12 cellular contexts compared by ENCODE assay signal in genomic region chr20:2118783-2119182, GRCh38. TPM values are rescaled to one million over a fixed set of nuclear protein-coding genes. Genes with fewer than 3 reads are reported as not detected.
DNase-seq lines count a peak whose midpoint lies in the region; ATAC-seq and TF ChIP-seq lines count a peak whose summit lies in the region.
"Had no signal": no experiment of that assay in that cellular context is flagged by ENCODE, and none has a peak within 500 bp of the region (broad histone marks: within the 10 kb centered on the region; RNA-seq: fewer than 3 reads in every experiment).

No MANE protein-coding gene starts in this region.

- H3K27ac Mint-ChIP-seq in activated naive CD4-positive, alpha-beta T cell treated with anti-CD3 and anti-CD28 coated beads, Interleukin-2, amount 50 U/mL, for 24 hours = peak overlapping the region; percentile 85
- peak overlapping the region; percentile 49 for H3K27ac Mint-ChIP-seq in activated T-helper 1 cell treated with anti-CD3 and anti-CD28 coated beads, Interleukin-12 subunit alpha, Interleukin-12 subunit beta, Interleukin-2, Interleukin-4 antibody, amounts not matched to agents 30 ng/mL and 10 ng/mL and 1 ng/mL, durations not matched to agents 14 hours and 24 hours and 36 hours
- peak overlapping the region; percentile 96 for H3K27ac Mint-ChIP-seq in stimulated activated naive B cell treated with anti-CD40 and anti-IgM and Interleukin-4, amounts not matched to agents 10 μg/mL and 1 μg/mL and 100 μg/mL, for 72 hours

- TF ChIP-seq POLR2A in tibial nerve (IDR thresholded peaks at IDR 0.05) (no peak), vagina (IDR thresholded peaks at IDR 0.05) (no peak)

- peaks cover 75% of the 10 kb centered on the region for H3K4me1 Mint-ChIP-seq in activated naive CD4-positive, alpha-beta T cell treated with anti-CD3 and anti-CD28 coated beads, Interleukin-2, amount 50 U/mL, for 24 hours
- H3K4me1 Mint-ChIP-seq in activated T-helper 1 cell treated with anti-CD3 and anti-CD28 coated beads, Interleukin-12 subunit alpha, Interleukin-12 subunit beta, Interleukin-2, Interleukin-4 antibody, amounts not matched to agents 30 ng/mL and 10 ng/mL and 1 ng/mL, durations not matched to agents 14 hours and 24 hours and 36 hours (ENCODE audit: low read depth) = peaks cover 54% of the 10 kb centered on the region
- peaks cover 68 to 79% of the 10 kb centered on the region in 2 donors for H3K4me1 Mint-ChIP-seq in stimulated activated naive B cell treated with anti-CD40 and anti-IgM and Interleukin-4, amounts not matched to agents 10 μg/mL and 1 μg/mL and 100 μg/mL, for 72 hours

- H3K4me1 ChIP-seq in tibial nerve = peaks cover 0 to 64% (median 15%) of the 10 kb centered on the region in 4 donors
- peaks cover 77% of the 10 kb centered on the region for H3K4me1 ChIP-seq in vagina

- 96 to 97% methylated on average over 3 of the region's 3 CpGs for WGBS in tibial nerve, 2 donors

- intact Hi-C loops in activated T-helper 1 cell treated with anti-CD3 and anti-CD28 coated beads, Interleukin-12 subunit alpha, Interleukin-12 subunit beta, Interleukin-2, Interleukin-4 antibody, amounts not matched to agents 30 ng/mL and 10 ng/mL and 1 ng/mL, durations not matched to agents 14 hours and 24 hours and 36 hours (cut with micrococcal nuclease) = loop anchor here (2.0 kb wide), 1 partner anchor 16 kb away; no protein-coding TSS in a partner anchor
- intact Hi-C loops in vagina (cut with DNase I) = no loop called here

- peaks cover 20% of the 10 kb centered on the region for H3K36me3 Mint-ChIP-seq in activated naive CD4-positive, alpha-beta T cell treated with anti-CD3 and anti-CD28 coated beads, Interleukin-2, amount 50 U/mL, for 24 hours
- H3K36me3 Mint-ChIP-seq in activated T-helper 1 cell treated with anti-CD3 and anti-CD28 coated beads, Interleukin-12 subunit alpha, Interleukin-12 subunit beta, Interleukin-2, Interleukin-4 antibody, amounts not matched to agents 30 ng/mL and 10 ng/mL and 1 ng/mL, durations not matched to agents 14 hours and 24 hours and 36 hours (ENCODE audit: low read depth) = peaks cover 43% of the 10 kb centered on the region
- H3K36me3 Mint-ChIP-seq in stimulated activated naive B cell treated with anti-CD40 and anti-IgM and Interleukin-4, amounts not matched to agents 10 μg/mL and 1 μg/mL and 100 μg/mL, for 72 hours = peaks cover 59 to 85% of the 10 kb centered on the region in 2 donors

- H3K36me3 ChIP-seq in tibial nerve (peaks cover 0 to 23% (median 0%) of the 10 kb centered on the region in 3 donors), vagina (peaks cover 5 to 16% of the 10 kb centered on the region in 2 donors)

- H3K27me3 ChIP-seq in tibial nerve (no peaks in the 10 kb centered on the region), vagina (no peaks in the 10 kb centered on the region)

- H3K9me3 Mint-ChIP-seq in activated naive CD4-positive, alpha-beta T cell treated with anti-CD3 and anti-CD28 coated beads, Interleukin-2, amount 50 U/mL, for 24 hours = no peaks in the 10 kb centered on the region
- no peaks in the 10 kb centered on the region for H3K9me3 Mint-ChIP-seq in activated T-helper 1 cell treated with anti-CD3 and anti-CD28 coated beads, Interleukin-12 subunit alpha, Interleukin-12 subunit beta, Interleukin-2, Interleukin-4 antibody, amounts not matched to agents 30 ng/mL and 10 ng/mL and 1 ng/mL, durations not matched to agents 14 hours and 24 hours and 36 hours
- peaks cover 0 to 4% of the 10 kb centered on the region in 2 donors for H3K9me3 Mint-ChIP-seq in stimulated activated naive B cell treated with anti-CD40 and anti-IgM and Interleukin-4, amounts not matched to agents 10 μg/mL and 1 μg/mL and 100 μg/mL, for 72 hours

- no peaks in the 10 kb centered on the region for H3K27me3 Mint-ChIP-seq in activated naive CD4-positive, alpha-beta T cell treated with anti-CD3 and anti-CD28 coated beads, Interleukin-2, amount 50 U/mL, for 24 hours
- no peaks in the 10 kb centered on the region for H3K27me3 Mint-ChIP-seq in activated T-helper 1 cell treated with anti-CD3 and anti-CD28 coated beads, Interleukin-12 subunit alpha, Interleukin-12 subunit beta, Interleukin-2, Interleukin-4 antibody, amounts not matched to agents 30 ng/mL and 10 ng/mL and 1 ng/mL, durations not matched to agents 14 hours and 24 hours and 36 hours (ENCODE audit: insufficient read depth)
- no peaks in the 10 kb centered on the region for H3K27me3 Mint-ChIP-seq in stimulated activated naive B cell treated with anti-CD40 and anti-IgM and Interleukin-4, amounts not matched to agents 10 μg/mL and 1 μg/mL and 100 μg/mL, for 72 hours

- H3K4me3 Mint-ChIP-seq in activated naive CD4-positive, alpha-beta T cell treated with anti-CD3 and anti-CD28 coated beads, Interleukin-2, amount 50 U/mL, for 24 hours = peak overlapping the region; percentile 23
- H3K4me3 Mint-ChIP-seq in activated T-helper 1 cell treated with anti-CD3 and anti-CD28 coated beads, Interleukin-12 subunit alpha, Interleukin-12 subunit beta, Interleukin-2, Interleukin-4 antibody, amounts not matched to agents 30 ng/mL and 10 ng/mL and 1 ng/mL, durations not matched to agents 14 hours and 24 hours and 36 hours = no peak overlapping the region
- H3K4me3 Mint-ChIP-seq in stimulated activated naive B cell treated with anti-CD40 and anti-IgM and Interleukin-4, amounts not matched to agents 10 μg/mL and 1 μg/mL and 100 μg/mL, for 72 hours = peak overlapping the region; percentile 74 to 90

- H3K4me3 ChIP-seq in tibial nerve (no peak overlapping the region), vagina (no peak overlapping the region)
- H3K4me3 ChIP-seq: lower lobe of right lung had no signal

- TF ChIP-seq EP300 in tibial nerve (IDR thresholded peaks at IDR 0.05) = no peak

- H3K27ac ChIP-seq in tibial nerve = no peak overlapping the region
- H3K27ac ChIP-seq in vagina = no peak overlapping the region
- H3K27ac ChIP-seq: lower lobe of right lung had no signal

- DNase-seq in activated naive CD4-positive, alpha-beta T cell treated with anti-CD3 and anti-CD28 coated beads, Interleukin-2, amount 50 U/mL, for 16 hours = no peak
- DNase-seq in activated T-helper 1 cell treated with anti-CD3 and anti-CD28 coated beads, Interleukin-12 subunit alpha, Interleukin-12 subunit beta, Interleukin-2, Interleukin-4 antibody, amounts not matched to agents 30 ng/mL and 10 ng/mL and 1 ng/mL, durations not matched to agents 14 hours and 24 hours and 36 hours (ENCODE audit: low spot score) = no peak
- DNase-seq in stimulated activated naive B cell treated with anti-CD40 and anti-IgM and Interleukin-4, amounts not matched to agents 10 μg/mL and 1 μg/mL and 100 μg/mL, for 72 hours = peak; percentile 52
- no peak for DNase-seq in tibial nerve (ENCODE audit: low spot score in 2 of 2)
- no peak for DNase-seq in vagina (ENCODE audit: extremely low spot score in 2 of 2)
- DNase-seq: AML-193; hypothalamus; lower lobe of right lung; stimulated activated CD4-positive, alpha-beta T cell treated with anti-CD3 and anti-CD28 coated beads, Interleukin-12 subunit alpha, Interleukin-12 subunit beta, amount 100 ng/mL, for 4 hours had no signal

- H3K9me3 ChIP-seq in tibial nerve (no peaks in the 10 kb centered on the region), vagina (no peaks in the 10 kb centered on the region)
- H3K9me3 ChIP-seq: lower lobe of right lung had no signal

- ATAC-seq in HG02870 (IDR thresholded peaks at IDR 0.05; ENCODE audit: unreplicated experiment) (peak; percentile 84), GM19452 (IDR thresholded peaks at IDR 0.05; ENCODE audit: unreplicated experiment) (no peak)
- ATAC-seq in stimulated activated naive B cell treated with anti-CD40 and anti-IgM and Interleukin-4, amounts not matched to agents 10 μg/mL and 1 μg/mL and 100 μg/mL, for 72 hours (replicated peaks) = peak; percentile 97 to 98

- TF ChIP-seq CTCF in tibial nerve (IDR thresholded peaks at IDR 0.05) = no peak
- TF ChIP-seq CTCF in vagina (IDR thresholded peaks at IDR 0.05) = no peak

RNA-seq across cellular contexts. Expression of gene STK35, which starts 17.2 kb away (rescaled TPM):
- 20.7 and 21.3 TPM in 2 replicates for total RNA-seq in activated T-helper 1 cell treated with anti-CD3 and anti-CD28 coated beads, Interleukin-12 subunit alpha, Interleukin-12 subunit beta, Interleukin-2, Interleukin-4 antibody, amounts not matched to agents 30 ng/mL and 10 ng/mL and 1 ng/mL, durations not matched to agents 14 hours and 24 hours and 36 hours
- total RNA-seq in tibial nerve (10 to 100 TPM; 13.3 to 26.1 (median 20.5) TPM), vagina (11.5 TPM)
